In the genomic region with DNA sequence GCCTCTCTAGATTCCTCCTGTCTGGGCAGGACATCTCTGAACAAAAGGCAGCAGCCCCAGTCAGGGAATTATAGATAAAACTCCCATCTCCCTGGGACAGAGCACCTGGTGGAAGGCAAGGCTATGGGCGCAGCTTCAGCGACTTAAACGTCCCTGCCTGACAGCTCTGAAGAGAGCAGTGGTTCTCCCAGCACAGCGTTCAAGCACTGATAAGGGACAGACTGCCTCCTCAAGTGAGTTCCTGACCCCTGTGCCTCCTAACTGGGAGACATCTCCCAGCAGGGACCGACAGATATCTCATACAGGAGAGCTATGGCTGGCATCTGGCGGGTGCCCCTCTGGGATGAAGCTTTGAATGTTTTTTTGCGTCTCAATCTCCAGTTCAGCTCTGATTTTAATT, we compare ENCODE assay signal across 22 cellular contexts.
"Had no signal": no experiment of that assay in that cellular context is flagged by ENCODE, and none has a peak within 500 bp of the region (broad histone marks: within the 10 kb centered on the region; RNA-seq: fewer than 3 reads in every experiment).

No MANE protein-coding gene starts in this region.

- H3K4me3 ChIP-seq: left ventricle myocardium inferior, lung, mucosa of descending colon, psoas muscle, right lobe of liver, smooth muscle cell, tibial nerve, uterus had no signal

- H3K27ac ChIP-seq: left ventricle myocardium inferior, neutrophil, parathyroid adenoma, psoas muscle, right lobe of liver, tibial nerve, uterus had no signal

- H3K4me2 ChIP-seq: smooth muscle cell had no signal

- H3K79me2 ChIP-seq: parathyroid adenoma had no signal

- H3K9ac ChIP-seq: parathyroid adenoma had no signal

- H3K27me3 ChIP-seq: neutrophil, right lobe of liver, tibial nerve, uterus had no signal

- DNase-seq: hypothalamus; islet precursor cell; left ventricle myocardium inferior; midbrain; mucosa of descending colon; naive thymus-derived CD4-positive, alpha-beta T cell; occipital lobe; psoas muscle; right lobe of liver; stimulated activated CD4-positive, alpha-beta T cell treated with anti-CD3 and anti-CD28 coated beads, Interleukin-1b, Interleukin-23, amount 100 ng/mL, for 48 hours; stimulated activated CD4-positive, alpha-beta T cell treated with anti-CD3 and anti-CD28 coated beads, Interleukin-2, amount 100 ng/mL, for 48 hours; stimulated activated CD4-positive, alpha-beta T cell treated with anti-CD3 and anti-CD28 coated beads, Interleukin-4, amount 100 ng/mL, for 4 hours; stimulated activated CD8-positive, alpha-beta memory T cell treated with anti-CD3 and anti-CD28 coated beads, Interleukin-4, amount 100 ng/mL, for 48 hours; stimulated activated naive CD4-positive, alpha-beta T cell treated with Interleukin-2 at 50 U/mL for 16 hours; stimulated activated naive CD8-positive, alpha-beta T cell treated with anti-CD3 and anti-CD28 coated beads, Interleukin-15, amount 100 ng/mL, for 72 hours; substantia nigra; uterus had no signal

- H3K36me3 ChIP-seq: left ventricle myocardium inferior, neutrophil, right lobe of liver, tibial nerve, uterus had no signal

- H3K4me1 ChIP-seq: left ventricle myocardium inferior, parathyroid adenoma, psoas muscle, right lobe of liver, tibial nerve, uterus had no signal
